Comparison of ENCODE assay signal across 1 cellular context in the genomic region with DNA sequence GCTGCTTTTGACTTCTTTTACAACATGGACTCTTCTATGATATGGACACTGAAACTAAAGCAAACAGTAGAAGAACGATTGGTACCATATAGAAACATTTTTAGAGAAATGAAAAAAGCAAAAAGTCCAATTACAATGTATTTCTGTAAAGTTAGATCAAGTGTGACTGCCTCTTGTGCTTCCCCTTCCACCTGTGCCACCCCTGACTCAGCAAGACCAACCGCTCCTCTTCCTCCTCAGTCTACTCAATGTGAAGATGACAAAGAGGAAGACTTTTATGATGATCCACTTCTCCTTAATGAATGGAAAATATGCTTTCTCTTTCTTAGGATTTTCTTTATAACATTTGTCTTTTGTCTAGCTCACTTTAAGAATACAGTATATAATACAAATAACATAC.
TF ChIP-seq lines count a peak whose summit lies in the region.

No MANE protein-coding gene starts in this region.

TF ChIP-seq in GM12878, 131 proteins besides CTCF, POLR2A, EP300 and RAD21 (continued from another document):
- TF ChIP-seq, protein P1, sequence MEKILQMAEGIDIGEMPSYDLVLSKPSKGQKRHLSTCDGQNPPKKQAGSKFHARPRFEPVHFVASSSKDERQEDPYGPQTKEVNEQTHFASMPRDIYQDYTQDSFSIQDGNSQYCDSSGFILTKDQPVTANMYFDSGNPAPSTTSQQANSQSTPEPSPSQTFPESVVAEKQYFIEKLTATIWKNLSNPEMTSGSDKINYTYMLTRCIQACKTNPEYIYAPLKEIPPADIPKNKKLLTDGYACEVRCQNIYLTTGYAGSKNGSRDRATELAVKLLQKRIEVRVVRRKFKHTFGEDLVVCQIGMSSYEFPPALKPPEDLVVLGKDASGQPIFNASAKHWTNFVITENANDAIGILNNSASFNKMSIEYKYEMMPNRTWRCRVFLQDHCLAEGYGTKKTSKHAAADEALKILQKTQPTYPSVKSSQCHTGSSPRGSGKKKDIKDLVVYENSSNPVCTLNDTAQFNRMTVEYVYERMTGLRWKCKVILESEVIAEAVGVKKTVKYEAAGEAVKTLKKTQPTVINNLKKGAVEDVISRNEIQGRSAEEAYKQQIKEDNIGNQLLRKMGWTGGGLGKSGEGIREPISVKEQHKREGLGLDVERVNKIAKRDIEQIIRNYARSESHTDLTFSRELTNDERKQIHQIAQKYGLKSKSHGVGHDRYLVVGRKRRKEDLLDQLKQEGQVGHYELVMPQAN (conservative IDR thresholded peaks at IDR 0.05) = no peak
- TF ChIP-seq, protein P2, sequence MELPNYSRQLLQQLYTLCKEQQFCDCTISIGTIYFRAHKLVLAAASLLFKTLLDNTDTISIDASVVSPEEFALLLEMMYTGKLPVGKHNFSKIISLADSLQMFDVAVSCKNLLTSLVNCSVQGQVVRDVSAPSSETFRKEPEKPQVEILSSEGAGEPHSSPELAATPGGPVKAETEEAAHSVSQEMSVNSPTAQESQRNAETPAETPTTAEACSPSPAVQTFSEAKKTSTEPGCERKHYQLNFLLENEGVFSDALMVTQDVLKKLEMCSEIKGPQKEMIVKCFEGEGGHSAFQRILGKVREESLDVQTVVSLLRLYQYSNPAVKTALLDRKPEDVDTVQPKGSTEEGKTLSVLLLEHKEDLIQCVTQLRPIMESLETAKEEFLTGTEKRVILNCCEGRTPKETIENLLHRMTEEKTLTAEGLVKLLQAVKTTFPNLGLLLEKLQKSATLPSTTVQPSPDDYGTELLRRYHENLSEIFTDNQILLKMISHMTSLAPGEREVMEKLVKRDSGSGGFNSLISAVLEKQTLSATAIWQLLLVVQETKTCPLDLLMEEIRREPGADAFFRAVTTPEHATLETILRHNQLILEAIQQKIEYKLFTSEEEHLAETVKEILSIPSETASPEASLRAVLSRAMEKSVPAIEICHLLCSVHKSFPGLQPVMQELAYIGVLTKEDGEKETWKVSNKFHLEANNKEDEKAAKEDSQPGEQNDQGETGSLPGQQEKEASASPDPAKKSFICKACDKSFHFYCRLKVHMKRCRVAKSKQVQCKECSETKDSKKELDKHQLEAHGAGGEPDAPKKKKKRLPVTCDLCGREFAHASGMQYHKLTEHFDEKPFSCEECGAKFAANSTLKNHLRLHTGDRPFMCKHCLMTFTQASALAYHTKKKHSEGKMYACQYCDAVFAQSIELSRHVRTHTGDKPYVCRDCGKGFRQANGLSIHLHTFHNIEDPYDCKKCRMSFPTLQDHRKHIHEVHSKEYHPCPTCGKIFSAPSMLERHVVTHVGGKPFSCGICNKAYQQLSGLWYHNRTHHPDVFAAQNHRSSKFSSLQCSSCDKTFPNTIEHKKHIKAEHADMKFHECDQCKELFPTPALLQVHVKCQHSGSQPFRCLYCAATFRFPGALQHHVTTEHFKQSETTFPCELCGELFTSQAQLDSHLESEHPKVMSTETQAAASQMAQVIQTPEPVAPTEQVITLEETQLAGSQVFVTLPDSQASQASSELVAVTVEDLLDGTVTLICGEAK (IDR thresholded peaks at IDR 0.05; ENCODE audit: borderline replicate concordance) = no peak
- TF ChIP-seq SP1 (IDR thresholded peaks at IDR 0.05; ENCODE audit: low read depth, low read length) (no peak), IRF4 (IDR thresholded peaks at IDR 0.05; ENCODE audit: low read depth, low read length) (no peak), GABPA (IDR thresholded peaks at IDR 0.05; ENCODE audit: low read depth) (no peak), ETV6 (conservative IDR thresholded peaks at IDR 0.05 in 1 of 2, IDR thresholded peaks at IDR 0.05 in 1 of 2; ENCODE audit: borderline replicate concordance in 1 of 2, low read depth in 1 of 2) (no peak), FOS (IDR thresholded peaks at IDR 0.05; ENCODE audit: borderline replicate concordance, extremely low read depth, insufficient read length) (no peak), NR2F1 (conservative IDR thresholded peaks at IDR 0.05) (no peak), REST (IDR thresholded peaks at IDR 0.05; ENCODE audit: low read depth, low read length) (no peak), HDGF (IDR thresholded peaks at IDR 0.05) (no peak), CUX1 (IDR thresholded peaks at IDR 0.05; ENCODE audit: insufficient replicate concordance, low read depth, low read length) (no peak), ZZZ3 (IDR thresholded peaks at IDR 0.05; ENCODE audit: control insufficient read depth, insufficient read length, low read depth) (no peak), BCL3 (IDR thresholded peaks at IDR 0.05; ENCODE audit: borderline replicate concordance, insufficient read depth, low read depth, low read length, poor library complexity, severe bottlenecking) (no peak), RUNX3 (IDR thresholded peaks at IDR 0.05; ENCODE audit: low read length) (no peak), SREBF1 (IDR thresholded peaks at IDR 0.05; ENCODE audit: low read length) (no peak)
- TF ChIP-seq, protein P3, sequence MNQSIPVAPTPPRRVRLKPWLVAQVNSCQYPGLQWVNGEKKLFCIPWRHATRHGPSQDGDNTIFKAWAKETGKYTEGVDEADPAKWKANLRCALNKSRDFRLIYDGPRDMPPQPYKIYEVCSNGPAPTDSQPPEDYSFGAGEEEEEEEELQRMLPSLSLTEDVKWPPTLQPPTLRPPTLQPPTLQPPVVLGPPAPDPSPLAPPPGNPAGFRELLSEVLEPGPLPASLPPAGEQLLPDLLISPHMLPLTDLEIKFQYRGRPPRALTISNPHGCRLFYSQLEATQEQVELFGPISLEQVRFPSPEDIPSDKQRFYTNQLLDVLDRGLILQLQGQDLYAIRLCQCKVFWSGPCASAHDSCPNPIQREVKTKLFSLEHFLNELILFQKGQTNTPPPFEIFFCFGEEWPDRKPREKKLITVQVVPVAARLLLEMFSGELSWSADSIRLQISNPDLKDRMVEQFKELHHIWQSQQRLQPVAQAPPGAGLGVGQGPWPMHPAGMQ (IDR thresholded peaks at IDR 0.05; ENCODE audit: borderline replicate concordance) = no peak
- TF ChIP-seq, protein P4, sequence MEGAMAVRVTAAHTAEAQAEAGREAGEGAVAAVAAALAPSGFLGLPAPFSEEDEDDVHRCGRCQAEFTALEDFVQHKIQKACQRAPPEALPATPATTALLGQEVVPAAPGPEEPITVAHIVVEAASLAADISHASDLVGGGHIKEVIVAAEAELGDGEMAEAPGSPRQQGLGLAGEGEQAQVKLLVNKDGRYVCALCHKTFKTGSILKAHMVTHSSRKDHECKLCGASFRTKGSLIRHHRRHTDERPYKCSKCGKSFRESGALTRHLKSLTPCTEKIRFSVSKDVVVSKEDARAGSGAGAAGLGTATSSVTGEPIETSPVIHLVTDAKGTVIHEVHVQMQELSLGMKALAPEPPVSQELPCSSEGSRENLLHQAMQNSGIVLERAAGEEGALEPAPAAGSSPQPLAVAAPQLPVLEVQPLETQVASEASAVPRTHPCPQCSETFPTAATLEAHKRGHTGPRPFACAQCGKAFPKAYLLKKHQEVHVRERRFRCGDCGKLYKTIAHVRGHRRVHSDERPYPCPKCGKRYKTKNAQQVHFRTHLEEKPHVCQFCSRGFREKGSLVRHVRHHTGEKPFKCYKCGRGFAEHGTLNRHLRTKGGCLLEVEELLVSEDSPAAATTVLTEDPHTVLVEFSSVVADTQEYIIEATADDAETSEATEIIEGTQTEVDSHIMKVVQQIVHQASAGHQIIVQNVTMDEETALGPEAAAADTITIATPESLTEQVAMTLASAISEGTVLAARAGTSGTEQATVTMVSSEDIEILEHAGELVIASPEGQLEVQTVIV (IDR thresholded peaks at IDR 0.05; ENCODE audit: borderline replicate concordance, partially characterized antibody) = no peak
- TF ChIP-seq, protein P5, sequence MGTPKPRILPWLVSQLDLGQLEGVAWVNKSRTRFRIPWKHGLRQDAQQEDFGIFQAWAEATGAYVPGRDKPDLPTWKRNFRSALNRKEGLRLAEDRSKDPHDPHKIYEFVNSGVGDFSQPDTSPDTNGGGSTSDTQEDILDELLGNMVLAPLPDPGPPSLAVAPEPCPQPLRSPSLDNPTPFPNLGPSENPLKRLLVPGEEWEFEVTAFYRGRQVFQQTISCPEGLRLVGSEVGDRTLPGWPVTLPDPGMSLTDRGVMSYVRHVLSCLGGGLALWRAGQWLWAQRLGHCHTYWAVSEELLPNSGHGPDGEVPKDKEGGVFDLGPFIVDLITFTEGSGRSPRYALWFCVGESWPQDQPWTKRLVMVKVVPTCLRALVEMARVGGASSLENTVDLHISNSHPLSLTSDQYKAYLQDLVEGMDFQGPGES (IDR thresholded peaks at IDR 0.05) = no peak
- TF ChIP-seq, protein P6, sequence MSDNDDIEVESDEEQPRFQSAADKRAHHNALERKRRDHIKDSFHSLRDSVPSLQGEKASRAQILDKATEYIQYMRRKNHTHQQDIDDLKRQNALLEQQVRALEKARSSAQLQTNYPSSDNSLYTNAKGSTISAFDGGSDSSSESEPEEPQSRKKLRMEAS (IDR thresholded peaks at IDR 0.05; ENCODE audit: low read depth, low read length) = no peak
TF ChIP-seq in GM12878: peak in this region for 0.
